Comparison of ENCODE assay signal across 8 cellular contexts in genomic region chr12:54991161-54991991, GRCh38. TPM values are rescaled to one million over a fixed set of nuclear protein-coding genes. Genes with fewer than 3 reads are reported as not detected.
A peak's percentile ranks its signal among the peaks of the same experiment; 100 is the strongest.
DNase-seq lines count a peak whose midpoint lies in the region; ATAC-seq and TF ChIP-seq lines count a peak whose summit lies in the region.

No MANE protein-coding gene starts in this region.

- H3K27ac ChIP-seq in OCI-LY7 (ENCODE audit: low read depth, low read length, poor library complexity, severe bottlenecking) (peak overlapping the region; percentile 85), testis (no peak overlapping the region)

- no peak for TF ChIP-seq CTCF in OCI-LY7 (conservative IDR thresholded peaks at IDR 0.05; ENCODE audit: low read length)
- TF ChIP-seq CTCF in testis (IDR thresholded peaks at IDR 0.05): no peak

- peak overlapping the region; percentile 93 for H2AFZ ChIP-seq in OCI-LY7 (ENCODE audit: low read length)

- WGBS in testis, 2 donors: 91% methylated on average over 9 of the region's 9 CpGs

- H3K4me3 ChIP-seq in OCI-LY7 (ENCODE audit: low read depth, low read length, poor library complexity, severe bottlenecking) (peak overlapping the region; percentile 61), testis (no peak overlapping the region)

- no peaks in the 10 kb centered on the region for H3K36me3 ChIP-seq in OCI-LY7 (ENCODE audit: insufficient read depth, low read length)
- H3K36me3 ChIP-seq in testis (ENCODE audit: low read depth, missing control alignments): no peaks in the 10 kb centered on the region

- H3K79me2 ChIP-seq in OCI-LY7 (ENCODE audit: insufficient read depth, low read depth, low read length): no peaks in the 10 kb centered on the region

- intact Hi-C loops in OCI-LY7 (cut with micrococcal nuclease; ENCODE audit: unreplicated experiment): no loop called here
- intact Hi-C loops in testis (cut with DNase I; ENCODE audit: low total_unique reads): no loop called here

- POLR2A ChIA-PET in OCI-LY7 (lab: Charles Lee): interaction anchor here (0.6 to 1.7 kb wide), 3 partner anchors 76 to 143 kb away, joined by 3 to 20 read pairs (median 7); no protein-coding TSS in a partner anchor

- no peaks in the 10 kb centered on the region for H3K27me3 ChIP-seq in testis

- H3K4me1 ChIP-seq in OCI-LY7 (ENCODE audit: insufficient read depth, low read length, poor library complexity, severe bottlenecking): peaks cover 57% of the 10 kb centered on the region
- peaks cover 6% of the 10 kb centered on the region for H3K4me1 ChIP-seq in testis

- H3K9me3 ChIP-seq in OCI-LY7 (ENCODE audit: low read length): no peaks in the 10 kb centered on the region
- no peaks in the 10 kb centered on the region for H3K9me3 ChIP-seq in testis

- no peaks in the 10 kb centered on the region for H4K20me1 ChIP-seq in OCI-LY7 (ENCODE audit: insufficient read depth, low read length)

- H3K4me2 ChIP-seq in OCI-LY7 (ENCODE audit: low read length): peak overlapping the region; percentile 93

- no peak for TF ChIP-seq POLR2A in testis (IDR thresholded peaks at IDR 0.05)

- ATAC-seq in GM18861 (IDR thresholded peaks at IDR 0.05; ENCODE audit: unreplicated experiment) (peak; percentile 62), HG02763 (IDR thresholded peaks at IDR 0.05; ENCODE audit: unreplicated experiment) (peak; percentile 68)

- no peaks in the 10 kb centered on the region for H3K9me2 ChIP-seq in OCI-LY7 (ENCODE audit: insufficient read depth, low read length)

- CTCF ChIA-PET in OCI-LY7 (lab: Charles Lee; ENCODE audit: unreplicated experiment): interaction anchor here (3.4 kb wide), 1 partner anchor 80 kb away, joined by 72 read pairs; no protein-coding TSS in a partner anchor

- DNase-seq in OCI-LY7 (ENCODE audit: low spot score) (peak; percentile 78), germinal center (ENCODE audit: low spot score) (peak; percentile 46), GOT3 (lab: John Stamatoyannopoulos, UW) (no peak), testis (no peak), mucosa of gallbladder (ENCODE audit: low spot score) (no peak), NCI-H2227 (lab: John Stamatoyannopoulos, UW; ENCODE audit: unreplicated experiment) (no peak)

- BruUV-seq in OCI-LY7 (replicated peaks; lab: Mats Ljungman, UMichigan): TSS peak; percentile 77

RNA-seq across cellular contexts. Expression of gene TESPA1, which starts 6.8 kb away (rescaled TPM):
- 9.5 and 9.7 TPM in 2 replicates for total RNA-seq in OCI-LY7 (2014; rRNA removed; shearing (Covaris generic))
- 21.9 and 24.1 TPM in 2 replicates for total RNA-seq in OCI-LY7 (2022)
- under 1 TPM; 0.79 to 0.87 TPM for total RNA-seq in testis
- 1.7 TPM for polyA plus RNA-seq in testis (ENCODE audit: insufficient read depth, low read depth, low replicate concordance)
- 4.1 TPM for total RNA-seq in mucosa of gallbladder

RNA-seq across cellular contexts. Expression of gene NEUROD4, which starts 28.4 kb away (rescaled TPM):
- total RNA-seq in OCI-LY7 (2014; rRNA removed; shearing (Covaris generic)): not detected in 2 replicates
- total RNA-seq in OCI-LY7 (2022) (not detected in 2 replicates), testis (under 1 TPM in 1 of 2 donors, not detected in 1; 0.31 TPM), mucosa of gallbladder (not detected)
- polyA plus RNA-seq in testis (ENCODE audit: insufficient read depth, low read depth, low replicate concordance): 0.09 TPM

Comparison
In these comparisons a context has a peak if more than half of its experiments do, and no peak if none do; other contexts are left out.
1. DNase-seq: peak in OCI-LY7 (single experiment) and germinal center (single experiment); none in GOT3 (single experiment), testis (single experiment), mucosa of gallbladder (single experiment) and NCI-H2227 (single experiment).